ENCODE assay signal across 15 cellular contexts in the genomic region with DNA sequence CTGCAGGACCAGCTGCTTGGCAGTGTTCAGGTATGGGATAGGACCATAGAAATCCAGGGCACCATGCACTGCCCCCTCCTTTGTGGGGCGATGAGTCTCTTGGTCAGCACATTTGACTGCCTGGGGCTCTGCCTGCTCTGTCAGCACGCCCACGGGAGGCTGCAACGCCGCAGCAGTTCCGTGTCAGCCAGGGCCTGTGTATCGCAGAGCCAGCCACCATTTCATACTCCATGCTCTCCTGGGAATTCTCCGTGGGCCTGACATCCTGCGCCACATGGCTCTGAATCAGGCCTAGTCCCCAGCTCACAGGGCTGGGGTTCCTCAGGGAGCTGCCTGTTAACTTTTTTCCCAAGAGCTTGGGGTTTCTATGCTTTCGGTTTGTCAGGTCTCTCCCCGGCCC. TPM values are rescaled to one million over a fixed set of nuclear protein-coding genes. Genes with fewer than 3 reads are reported as not detected.
DNase-seq lines count a peak whose midpoint lies in the region; ATAC-seq and TF ChIP-seq lines count a peak whose summit lies in the region.
"Had no signal": no experiment of that assay in that cellular context is flagged by ENCODE, and none has a peak within 500 bp of the region (broad histone marks: within the 10 kb centered on the region; RNA-seq: fewer than 3 reads in every experiment).

No MANE protein-coding gene starts in this region.

- no peak for TF ChIP-seq POLR2A in uterus (IDR thresholded peaks at IDR 0.05)

- ATAC-seq in WTC11 (no peak), HG03571 (IDR thresholded peaks at IDR 0.05; ENCODE audit: unreplicated experiment) (no peak)
- ATAC-seq: left colon; naive thymus-derived CD4-positive, alpha-beta T cell had no signal

- no peak overlapping the region for H3K9ac ChIP-seq in parathyroid adenoma

- intact Hi-C loops in uterus (cut with DNase I; ENCODE audit: low total_unique reads): no loop called here

- H3K27me3 ChIP-seq in parathyroid adenoma (ENCODE audit: control insufficient read depth, insufficient read depth, low read length) (no peaks in the 10 kb centered on the region), uterus (no peaks in the 10 kb centered on the region)

- no peaks in the 10 kb centered on the region for H3K4me1 Mint-ChIP-seq in activated naive CD4-positive, alpha-beta T cell treated with anti-CD3 and anti-CD28 coated beads, Interleukin-2, amount 50 U/mL, for 24 hours
- H3K4me1 Mint-ChIP-seq in WTC11: peaks cover 8% of the 10 kb centered on the region
- H3K4me1 Mint-ChIP-seq: endodermal cell; naive thymus-derived CD4-positive, alpha-beta T cell had no signal

- peaks cover 18% of the 10 kb centered on the region for H3K4me1 ChIP-seq in parathyroid adenoma
- no peaks in the 10 kb centered on the region for H3K4me1 ChIP-seq in uterus

- no peaks in the 10 kb centered on the region for H3K27me3 Mint-ChIP-seq in activated naive CD4-positive, alpha-beta T cell treated with anti-CD3 and anti-CD28 coated beads, Interleukin-2, amount 50 U/mL, for 24 hours
- peaks cover 7% of the 10 kb centered on the region for H3K27me3 Mint-ChIP-seq in WTC11 (ENCODE audit: low read depth)
- H3K27me3 Mint-ChIP-seq: naive thymus-derived CD4-positive, alpha-beta T cell had no signal

- H3K79me2 ChIP-seq in parathyroid adenoma: no peaks in the 10 kb centered on the region

- peak overlapping the region; percentile 23 for H3K27ac Mint-ChIP-seq in activated naive CD4-positive, alpha-beta T cell treated with anti-CD3 and anti-CD28 coated beads, Interleukin-2, amount 50 U/mL, for 24 hours
- no peak overlapping the region for H3K27ac Mint-ChIP-seq in WTC11
- H3K27ac Mint-ChIP-seq: endodermal cell had no signal

- H3K4me3 ChIP-seq in parathyroid adenoma (ENCODE audit: low read depth, low read length) (no peak overlapping the region), uterus (no peak overlapping the region)

- CTCF ChIA-PET in WTC11 (lab: Charles Lee): interaction anchor here (1.5 to 6.5 kb wide), 12 partner anchors 8 to 67 kb away, joined by 11 to 124 read pairs (median 18); partner anchors contain the start of gene ARHGEF17

- POLR2A ChIA-PET in WTC11 (lab: Charles Lee): no interaction called here

- H3K4me3 Mint-ChIP-seq in activated naive CD4-positive, alpha-beta T cell treated with anti-CD3 and anti-CD28 coated beads, Interleukin-2, amount 50 U/mL, for 24 hours: no peak overlapping the region
- no peak overlapping the region for H3K4me3 Mint-ChIP-seq in WTC11
- H3K4me3 Mint-ChIP-seq: endodermal cell; naive thymus-derived CD4-positive, alpha-beta T cell had no signal

- H3K4me2 ChIP-seq in parathyroid adenoma (ENCODE audit: low read length): no peak overlapping the region

- H3K9me3 ChIP-seq in parathyroid adenoma (ENCODE audit: control insufficient read depth, low read length): no peaks in the 10 kb centered on the region
- no peaks in the 10 kb centered on the region for H3K9me3 ChIP-seq in uterus

- peak overlapping the region; percentile 83 for H3K27ac ChIP-seq in parathyroid adenoma
- H3K27ac ChIP-seq in uterus: peak overlapping the region; percentile 54 to 56
- H3K27ac ChIP-seq: 22Rv1 had no signal

- H3K9me3 Mint-ChIP-seq in activated naive CD4-positive, alpha-beta T cell treated with anti-CD3 and anti-CD28 coated beads, Interleukin-2, amount 50 U/mL, for 24 hours: no peaks in the 10 kb centered on the region
- H3K9me3 Mint-ChIP-seq in WTC11: no peaks in the 10 kb centered on the region
- H3K9me3 Mint-ChIP-seq: endodermal cell; naive thymus-derived CD4-positive, alpha-beta T cell had no signal

- H3K36me3 ChIP-seq in parathyroid adenoma (ENCODE audit: control insufficient read depth, insufficient read depth, low read length): no peaks in the 10 kb centered on the region
- no peaks in the 10 kb centered on the region for H3K36me3 ChIP-seq in uterus

- peak overlapping the region; percentile 53 for H2AFZ ChIP-seq in parathyroid adenoma

- DNase-seq in activated naive CD4-positive, alpha-beta T cell (lab: John Stamatoyannopoulos, UW): no peak
- peak; percentile 74 for DNase-seq in fibroblast of gingiva (ENCODE audit: low read depth)
- DNase-seq in uterus: peak; percentile 44 to 62
- no peak for DNase-seq in stimulated activated CD4-positive, alpha-beta T cell treated with anti-CD3 and anti-CD28 coated beads, Interleukin-15, amount 100 ng/mL, for 24 hours
- no peak for DNase-seq in WTC11 (ENCODE audit: low spot score)
- DNase-seq: activated CD4-positive, alpha-beta T cell treated with anti-CD3 and anti-CD28 coated beads for 48 hours; endodermal cell; left colon; naive thymus-derived CD4-positive, alpha-beta T cell; NCI-H748 treated with DMSO at 0.1 percent for 48 hours; stimulated activated naive CD4-positive, alpha-beta T cell had no signal

- TF ChIP-seq CTCF in parathyroid adenoma (IDR thresholded peaks at IDR 0.05): no peak
- no peak for TF ChIP-seq CTCF in uterus (IDR thresholded peaks at IDR 0.05)
- no peak for TF ChIP-seq CTCF in WTC11 (IDR thresholded peaks at IDR 0.05)

- H3K36me3 Mint-ChIP-seq in activated naive CD4-positive, alpha-beta T cell treated with anti-CD3 and anti-CD28 coated beads, Interleukin-2, amount 50 U/mL, for 24 hours: no peaks in the 10 kb centered on the region
- no peaks in the 10 kb centered on the region for H3K36me3 Mint-ChIP-seq in WTC11
- H3K36me3 Mint-ChIP-seq: naive thymus-derived CD4-positive, alpha-beta T cell had no signal

TF ChIP-seq in WTC11, 78 proteins besides CTCF, POLR2A, EP300 and RAD21:
- TF ChIP-seq PRRX2 (CRISPR knock-in tag; IDR thresholded peaks at IDR 0.05): no peak
- no peak for TF ChIP-seq NFYB (CRISPR knock-in tag; conservative IDR thresholded peaks at IDR 0.05; ENCODE audit: low read depth)
- TF ChIP-seq USF1 (CRISPR knock-in tag; IDR thresholded peaks at IDR 0.05): no peak
- TF ChIP-seq, protein P1, sequence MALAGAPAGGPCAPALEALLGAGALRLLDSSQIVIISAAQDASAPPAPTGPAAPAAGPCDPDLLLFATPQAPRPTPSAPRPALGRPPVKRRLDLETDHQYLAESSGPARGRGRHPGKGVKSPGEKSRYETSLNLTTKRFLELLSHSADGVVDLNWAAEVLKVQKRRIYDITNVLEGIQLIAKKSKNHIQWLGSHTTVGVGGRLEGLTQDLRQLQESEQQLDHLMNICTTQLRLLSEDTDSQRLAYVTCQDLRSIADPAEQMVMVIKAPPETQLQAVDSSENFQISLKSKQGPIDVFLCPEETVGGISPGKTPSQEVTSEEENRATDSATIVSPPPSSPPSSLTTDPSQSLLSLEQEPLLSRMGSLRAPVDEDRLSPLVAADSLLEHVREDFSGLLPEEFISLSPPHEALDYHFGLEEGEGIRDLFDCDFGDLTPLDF (CRISPR knock-in tag; IDR thresholded peaks at IDR 0.05): no peak

RNA-seq across cellular contexts. Expression of gene RELT, which starts 16.9 kb away (rescaled TPM):
- total RNA-seq in uterus (1 to 10 TPM in 2 of 4 donors, under 1 TPM in 1, not detected in 1; 0.29 to 5.8 (median 3.3) TPM), WTC11 (2021) (5.7 to 6.7 TPM (median 5.9 TPM) in 3 replicates)

RNA-seq across cellular contexts. Expression of gene ARHGEF17, which starts 51.3 kb away (rescaled TPM):
- total RNA-seq in uterus: 100 to 1,000 TPM in 1 of 4 donors, 10 to 100 TPM in 3; 17.9 to 174 (median 58.6) TPM
- 16.5 to 18.2 TPM (median 16.9 TPM) in 3 replicates for total RNA-seq in WTC11 (2021)

Comparison
In these comparisons a context has a peak if more than half of its experiments do, and no peak if none do; other contexts are left out.
1. DNase-seq: peak in fibroblast of gingiva (single experiment) and uterus (2 of 2); none in activated naive CD4-positive, alpha-beta T cell (0 of 4), stimulated activated CD4-positive, alpha-beta T cell treated with anti-CD3 and anti-CD28 coated beads, Interleukin-15, amount 100 ng/mL, for 24 hours (single experiment) and WTC11 (single experiment).